Comparison of ENCODE assay signal across 27 cellular contexts in genomic region chr13:86881390-86881789, GRCh38.
DNase-seq lines count a peak whose midpoint lies in the region; ATAC-seq, FAIRE-seq and TF ChIP-seq lines count a peak whose summit lies in the region.
"Had no signal": no experiment of that assay in that cellular context is flagged by ENCODE, and none has a peak within 500 bp of the region (broad histone marks: within the 10 kb centered on the region; RNA-seq: fewer than 3 reads in every experiment).

No MANE protein-coding gene starts in this region.

- no peak overlapping the region for H3K27ac ChIP-seq in GM23338 (ENCODE audit: low read depth)
- peak overlapping the region; percentile 59; the same call in 1 of the 2 replicates for H3K27ac ChIP-seq in HUES64 (ENCODE audit: low read depth, low read length)
- H3K27ac ChIP-seq in K562 (ENCODE audit: extremely low read depth, low read depth, low read length) = peak overlapping the region; percentile 44; the same call in 2 of the 3 replicates
- H3K27ac ChIP-seq in iPS-20b (ENCODE audit: low read length) = no peak overlapping the region
- H3K27ac ChIP-seq: A549; BLaER1 treated with 17β-estradiol and CSF1 and Interleukin-3, amounts not matched to agents 10 nM and 100 nM; GM23248; RWPE1 had no signal

- no peak for TF ChIP-seq EP300 in K562 (IDR thresholded peaks at IDR 0.05; ENCODE audit: low read length)

- H3K4me2 ChIP-seq in GM23338 (no peak overlapping the region), K562 (ENCODE audit: insufficient read depth, low read length) (no peak overlapping the region)
- H3K4me2 ChIP-seq: A549; BLaER1 treated with 17β-estradiol and CSF1 and Interleukin-3, amounts not matched to agents 10 nM and 100 nM had no signal

- H3K4me1 Mint-ChIP-seq in GM23338 = peaks cover 27% of the 10 kb centered on the region
- H3K4me1 Mint-ChIP-seq: CD4-positive, alpha-beta memory T cell had no signal

- H3K9me3 ChIP-seq in HUES64 (ENCODE audit: insufficient read depth, low read depth, low read length) = no peaks in the 10 kb centered on the region
- H3K9me3 ChIP-seq in K562 (replicated peaks; ENCODE audit: control insufficient read depth, insufficient read depth, low read depth, low read length) = no peaks in the 10 kb centered on the region
- H3K9me3 ChIP-seq in iPS-20b (ENCODE audit: insufficient read depth, low read depth, low read length) = no peaks in the 10 kb centered on the region
- H3K9me3 ChIP-seq: A549; BLaER1 treated with 17β-estradiol and CSF1 and Interleukin-3, amounts not matched to agents 10 nM and 100 nM; HAP-1; MG63 had no signal

- H3K9ac ChIP-seq in HUES64 (ENCODE audit: low read depth, low read length) = no peak overlapping the region
- no peak overlapping the region for H3K9ac ChIP-seq in K562 (ENCODE audit: insufficient read depth in 1 of 2, low read depth in 2 of 2, low read length in 2 of 2)
- no peak overlapping the region for H3K9ac ChIP-seq in iPS-20b (ENCODE audit: low read depth, low read length)
- H3K9ac ChIP-seq: BLaER1 treated with 17β-estradiol and CSF1 and Interleukin-3, amounts not matched to agents 10 nM and 100 nM; GM23248 had no signal

- in situ Hi-C loops in K562 (cut with MboI) = no loop called here

- H3F3A ChIP-seq in GM23338 (replicated peaks; ENCODE audit: low read depth) = no peaks in the 10 kb centered on the region

- no CpG with 5 or more reads among the region's 2 CpGs for WGBS in HUES64
- WGBS in K562 (ENCODE audit: insufficient coverage, low coverage, missing lambda C conversion rate) = 0% methylated on average over 2 of the region's 2 CpGs

- CTCF ChIA-PET in K562 (lab: Yijun Ruan, JAX; ENCODE audit: low intra/inter-chr PET ratio) = no interaction called here

- POLR2A ChIA-PET in K562 (lab: Yijun Ruan, JAX) = no interaction called here

- intact Hi-C loops in K562 (cut with micrococcal nuclease) = no loop called here

- DNase-seq in GM23338 (ENCODE audit: low spot score) (peak; percentile 82), K562 (ENCODE audit: extremely low read depth in 1 of 4, low spot score in 3 of 4) (no peak), DMS79 treated with DMSO at 0.1 percent for 48 hours (lab: John Stamatoyannopoulos, UW) (no peak)
- DNase-seq: AML-193; CD4-positive, alpha-beta memory T cell; COR-L47; DMS53; GDM1; GM23248; KBM-7; MG63; NCI-H1105 treated with DMSO at 0.1 percent for 48 hours; NCI-H1930; NCI-H2107; NCI-H446 treated with DMSO at 0.1 percent for 48 hours; SHP77 treated with DMSO at 0.1 percent for 48 hours; T-helper 1 cell had no signal

- H3K79me2 ChIP-seq in GM23338 (replicated peaks; ENCODE audit: insufficient read depth) (no peaks in the 10 kb centered on the region), K562 (ENCODE audit: control insufficient read depth, insufficient read depth, low read length) (no peaks in the 10 kb centered on the region)

- no peak overlapping the region for H2AFZ ChIP-seq in GM23338
- no peak overlapping the region for H2AFZ ChIP-seq in K562 (ENCODE audit: low read depth, low read length)
- H2AFZ ChIP-seq: GM23248 had no signal

- H3K4me3 Mint-ChIP-seq in GM23338 = no peak overlapping the region
- H3K4me3 Mint-ChIP-seq: CD4-positive, alpha-beta memory T cell had no signal

- H3K27me3 ChIP-seq in GM23338 (ENCODE audit: insufficient read depth) (peaks cover 85% of the 10 kb centered on the region), HUES64 (ENCODE audit: insufficient read depth, low read length) (peaks cover 78% of the 10 kb centered on the region), K562 (ENCODE audit: control insufficient read depth in 2 of 2, insufficient read depth in 2 of 2, low read length in 2 of 2) (no peaks in the 10 kb centered on the region), iPS-20b (ENCODE audit: insufficient read depth, low read length) (peaks cover 55% of the 10 kb centered on the region)
- H3K27me3 ChIP-seq: BLaER1 treated with 17β-estradiol and CSF1 and Interleukin-3, amounts not matched to agents 10 nM and 100 nM; MG63 had no signal

- no peaks in the 10 kb centered on the region for H3K9me2 ChIP-seq in GM23338 (ENCODE audit: insufficient read depth)

- no peak for FAIRE-seq in K562 (lab: Jason Lieb, UNC)
- FAIRE-seq: A549, GM12878 had no signal

- no peak for TF ChIP-seq POLR2A in K562 (conservative IDR thresholded peaks at IDR 0.05)

- no peak for TF ChIP-seq RAD21 in K562 (CRISPR knock-in tag; conservative IDR thresholded peaks at IDR 0.05 in 1 of 2, IDR thresholded peaks at IDR 0.05 in 1 of 2)

- no peaks in the 10 kb centered on the region for H3K9me3 Mint-ChIP-seq in GM23338

- H3K9me1 ChIP-seq in K562 (ENCODE audit: control insufficient read depth, insufficient read depth, low read length) = no peaks in the 10 kb centered on the region

- ATAC-seq in GM23338 = peak; percentile 89
- ATAC-seq in K562 = no peak
- no peak for ATAC-seq in GM19463 (IDR thresholded peaks at IDR 0.05; ENCODE audit: unreplicated experiment)
- ATAC-seq in GM19455 (IDR thresholded peaks at IDR 0.05; ENCODE audit: unreplicated experiment) = no peak
- ATAC-seq: A549, GM12878, Panc1 had no signal

- no peak overlapping the region for H3K4me3 ChIP-seq in GM23338
- no peak overlapping the region for H3K4me3 ChIP-seq in HUES64 (ENCODE audit: low read length)
- H3K4me3 ChIP-seq in K562 = no peak overlapping the region
- H3K4me3 ChIP-seq in iPS-20b (ENCODE audit: low read length) = 0 out of 2 replicates have a peak overlapping the region, but pooled peaks have one; percentile 41
- H3K4me3 ChIP-seq: A549; BLaER1 treated with 17β-estradiol and CSF1 and Interleukin-3, amounts not matched to agents 10 nM and 100 nM; GM12878; GM23248; HAP-1; MG63 had no signal

- BruUV-seq in K562 (replicated peaks; lab: Mats Ljungman, UMichigan) = no TSS peak

- peaks cover 28% of the 10 kb centered on the region for H3K27me3 Mint-ChIP-seq in GM23338 (ENCODE audit: insufficient read depth, low read depth, poor library complexity)
- H3K27me3 Mint-ChIP-seq: CD4-positive, alpha-beta memory T cell had no signal

- H3K36me3 ChIP-seq in GM23338 (ENCODE audit: insufficient read depth) = no peaks in the 10 kb centered on the region
- no peaks in the 10 kb centered on the region for H3K36me3 ChIP-seq in HUES64 (ENCODE audit: insufficient read depth, low read length)
- no peaks in the 10 kb centered on the region for H3K36me3 ChIP-seq in K562 (ENCODE audit: control insufficient read depth, insufficient read depth, low read length)
- no peaks in the 10 kb centered on the region for H3K36me3 ChIP-seq in iPS-20b (ENCODE audit: insufficient read depth, low read depth, low read length)
- H3K36me3 ChIP-seq: BLaER1 treated with 17β-estradiol and CSF1 and Interleukin-3, amounts not matched to agents 10 nM and 100 nM; HAP-1; MG63 had no signal

- no peak for TF ChIP-seq CTCF in GM23338 (conservative IDR thresholded peaks at IDR 0.05; ENCODE audit: low read depth in 2 of 2)
- TF ChIP-seq CTCF in K562 (IDR thresholded peaks at IDR 0.05 in 2 of 3, conservative IDR thresholded peaks at IDR 0.05 in 1 of 3; ENCODE audit: insufficient read depth in 2 of 3, low read depth in 1 of 3, low read length in 3 of 3) = no peak

- no peak overlapping the region; the same call in 1 of the 2 replicates for H3K27ac Mint-ChIP-seq in GM23338
- H3K27ac Mint-ChIP-seq: CD4-positive, alpha-beta memory T cell had no signal

- no peaks in the 10 kb centered on the region for H3K36me3 Mint-ChIP-seq in GM23338 (ENCODE audit: low read depth)
- H3K36me3 Mint-ChIP-seq: CD4-positive, alpha-beta memory T cell had no signal

- H4K20me1 ChIP-seq in GM23338 (replicated peaks; ENCODE audit: insufficient read depth) (no peaks in the 10 kb centered on the region), K562 (replicated peaks; ENCODE audit: control insufficient read depth, insufficient read depth, low read length) (no peaks in the 10 kb centered on the region)
- H4K20me1 ChIP-seq: BLaER1 treated with 17β-estradiol and CSF1 and Interleukin-3, amounts not matched to agents 10 nM and 100 nM had no signal

- H3K4me1 ChIP-seq in GM23338 (ENCODE audit: insufficient read depth) (peaks cover 8% of the 10 kb centered on the region), HUES64 (ENCODE audit: insufficient read depth, low read length) (peaks cover 16% of the 10 kb centered on the region), K562 (replicated peaks in 1 of 2; ENCODE audit: control insufficient read depth in 2 of 2, insufficient read depth in 2 of 2, low read length in 2 of 2) (no peaks in the 10 kb centered on the region), iPS-20b (ENCODE audit: insufficient read depth, low read length) (peaks cover 14% of the 10 kb centered on the region)
- H3K4me1 ChIP-seq: A549, HAP-1 had no signal

TF ChIP-seq in GM23338, 12 proteins besides CTCF, POLR2A, EP300 and RAD21 (continues in another document):
- TF ChIP-seq JUNB (IDR thresholded peaks at IDR 0.05; ENCODE audit: unreplicated experiment) = no peak
- TF ChIP-seq CREB1 (CRISPR knock-in tag; IDR thresholded peaks at IDR 0.05; ENCODE audit: low read depth) = 0 out of 2 replicates have a peak, but pooled peaks have one; percentile 17
- TF ChIP-seq ETS1 (IDR thresholded peaks at IDR 0.05) = peak; percentile 63
- TF ChIP-seq POLR2AphosphoS5 (IDR thresholded peaks at IDR 0.05; ENCODE audit: low read depth) = peak; percentile 87

TF ChIP-seq in K562, 482 proteins besides CTCF, POLR2A, EP300 and RAD21:
- TF ChIP-seq WHSC1 (IDR thresholded peaks at IDR 0.05; ENCODE audit: low read length) (no peak), DMBX1 (CRISPR knock-in tag; IDR thresholded peaks at IDR 0.05; ENCODE audit: borderline replicate concordance) (0 out of 2 replicates have a peak, but pooled peaks have one; percentile 20)

Comparison
In these comparisons a context has a peak if more than half of its experiments do, and no peak if none do; other contexts are left out.
1. H3K27ac ChIP-seq: peak in HUES64 (single experiment) and K562 (single experiment); none in GM23338 (single experiment) and iPS-20b (single experiment).